Comparison of ENCODE assay signal across 1 cellular context in genomic region chr12:81143057-81143456, GRCh38.
TF ChIP-seq lines count a peak whose summit lies in the region.

No MANE protein-coding gene starts in this region.

TF ChIP-seq in HepG2, 621 proteins besides CTCF, POLR2A, EP300 and RAD21 (continued from another document and continues in another):
- TF ChIP-seq KDM2A (CRISPR knock-in tag; IDR thresholded peaks at IDR 0.05; ENCODE audit: borderline replicate concordance, low read depth) (no peak), REPIN1 (CRISPR knock-in tag; IDR thresholded peaks at IDR 0.05; ENCODE audit: borderline replicate concordance, low read depth) (peak; percentile 55; the same call in 1 of the 2 replicates), TMF1 (CRISPR knock-in tag; IDR thresholded peaks at IDR 0.05; ENCODE audit: low read depth) (no peak), HMGXB4 (CRISPR knock-in tag; IDR thresholded peaks at IDR 0.05; ENCODE audit: borderline replicate concordance in 1 of 2, low read depth in 1 of 2) (peak in 1 of 2 experiments; percentile 44; a peak in 1 of 4 replicates), ATF7 (IDR thresholded peaks at IDR 0.05) (0 out of 2 replicates have a peak, but pooled peaks have one; percentile 43), ATF7 (CRISPR knock-in tag; IDR thresholded peaks at IDR 0.05) (peak; percentile 48; the same call in 1 of the 2 replicates), HHEX (CRISPR knock-in tag; IDR thresholded peaks at IDR 0.05) (peak; percentile 79), KMT2B (CRISPR knock-in tag; IDR thresholded peaks at IDR 0.05) (peak; percentile 60; the same call in 1 of the 2 replicates), NPAS2 (CRISPR knock-in tag; IDR thresholded peaks at IDR 0.05; ENCODE audit: borderline replicate concordance) (no peak), SRSF1 (optimal IDR thresholded peaks at IDR 0.05; ENCODE audit: low read depth, low read length) (no peak), JUN (CRISPR knock-in tag; IDR thresholded peaks at IDR 0.05) (0 out of 2 replicates have a peak, but pooled peaks have one; percentile 37), HES4 (CRISPR knock-in tag; IDR thresholded peaks at IDR 0.05; ENCODE audit: borderline replicate concordance) (no peak), KDM4B (CRISPR knock-in tag; IDR thresholded peaks at IDR 0.05) (peak; percentile 72; the same call in 1 of the 2 replicates), SP5 (CRISPR knock-in tag; IDR thresholded peaks at IDR 0.05; ENCODE audit: borderline replicate concordance, low read depth) (peak; percentile 81), SNAI1 (CRISPR knock-in tag; IDR thresholded peaks at IDR 0.05; ENCODE audit: borderline replicate concordance) (no peak), TP53 (CRISPR knock-in tag; conservative IDR thresholded peaks at IDR 0.05) (peak; percentile 85; the same call in 1 of the 2 replicates), FOXK2 (IDR thresholded peaks at IDR 0.05) (0 out of 2 replicates have a peak, but pooled peaks have one; percentile 46), MAX (IDR thresholded peaks at IDR 0.05) (peak; percentile 35; the same call in 1 of the 2 replicates), HMGA1 (CRISPR knock-in tag; conservative IDR thresholded peaks at IDR 0.05) (no peak), MIER3 (CRISPR knock-in tag; IDR thresholded peaks at IDR 0.05; ENCODE audit: borderline replicate concordance) (peak; percentile 86; the same call in 1 of the 2 replicates), HOXD1 (CRISPR knock-in tag; IDR thresholded peaks at IDR 0.05) (peak; percentile 69; the same call in 1 of the 2 replicates), ZEB1 (IDR thresholded peaks at IDR 0.05; ENCODE audit: insufficient replicate concordance, low read depth) (peak; percentile 67), CENPT (CRISPR knock-in tag; IDR thresholded peaks at IDR 0.05; ENCODE audit: low read depth) (no peak), NFKB2 (CRISPR knock-in tag; IDR thresholded peaks at IDR 0.05; ENCODE audit: borderline replicate concordance) (no peak), KAT2B (IDR thresholded peaks at IDR 0.05; ENCODE audit: borderline replicate concordance, low read depth, low read length) (no peak), ETV6 (CRISPR knock-in tag; conservative IDR thresholded peaks at IDR 0.05) (no peak), ZSCAN22 (CRISPR knock-in tag; IDR thresholded peaks at IDR 0.05) (no peak), LCORL (IDR thresholded peaks at IDR 0.05) (no peak), LCORL (CRISPR knock-in tag; IDR thresholded peaks at IDR 0.05) (0 out of 2 replicates have a peak, but pooled peaks have one; percentile 52), NCOA1 (CRISPR knock-in tag; IDR thresholded peaks at IDR 0.05) (peak; percentile 94), GATAD2A (CRISPR knock-in tag; IDR thresholded peaks at IDR 0.05) (peak; percentile 99), ZBTB40 (IDR thresholded peaks at IDR 0.05) (no peak), ZBTB40 (CRISPR knock-in tag; IDR thresholded peaks at IDR 0.05) (no peak; the same call in 1 of the 2 replicates), NFE2L1 (CRISPR knock-in tag; IDR thresholded peaks at IDR 0.05; ENCODE audit: borderline replicate concordance) (no peak), ZNF747 (CRISPR knock-in tag; IDR thresholded peaks at IDR 0.05; ENCODE audit: borderline replicate concordance) (peak; percentile 31; the same call in 1 of the 2 replicates), POGZ (CRISPR knock-in tag; IDR thresholded peaks at IDR 0.05) (peak; percentile 92), RAD51 (IDR thresholded peaks at IDR 0.05; ENCODE audit: borderline replicate concordance) (peak; percentile 66; the same call in 1 of the 2 replicates), MAFF (IDR thresholded peaks at IDR 0.05; ENCODE audit: low read depth, low read length) (0 out of 2 replicates have a peak, but pooled peaks have one; percentile 1)
- TF ChIP-seq, protein P1, sequence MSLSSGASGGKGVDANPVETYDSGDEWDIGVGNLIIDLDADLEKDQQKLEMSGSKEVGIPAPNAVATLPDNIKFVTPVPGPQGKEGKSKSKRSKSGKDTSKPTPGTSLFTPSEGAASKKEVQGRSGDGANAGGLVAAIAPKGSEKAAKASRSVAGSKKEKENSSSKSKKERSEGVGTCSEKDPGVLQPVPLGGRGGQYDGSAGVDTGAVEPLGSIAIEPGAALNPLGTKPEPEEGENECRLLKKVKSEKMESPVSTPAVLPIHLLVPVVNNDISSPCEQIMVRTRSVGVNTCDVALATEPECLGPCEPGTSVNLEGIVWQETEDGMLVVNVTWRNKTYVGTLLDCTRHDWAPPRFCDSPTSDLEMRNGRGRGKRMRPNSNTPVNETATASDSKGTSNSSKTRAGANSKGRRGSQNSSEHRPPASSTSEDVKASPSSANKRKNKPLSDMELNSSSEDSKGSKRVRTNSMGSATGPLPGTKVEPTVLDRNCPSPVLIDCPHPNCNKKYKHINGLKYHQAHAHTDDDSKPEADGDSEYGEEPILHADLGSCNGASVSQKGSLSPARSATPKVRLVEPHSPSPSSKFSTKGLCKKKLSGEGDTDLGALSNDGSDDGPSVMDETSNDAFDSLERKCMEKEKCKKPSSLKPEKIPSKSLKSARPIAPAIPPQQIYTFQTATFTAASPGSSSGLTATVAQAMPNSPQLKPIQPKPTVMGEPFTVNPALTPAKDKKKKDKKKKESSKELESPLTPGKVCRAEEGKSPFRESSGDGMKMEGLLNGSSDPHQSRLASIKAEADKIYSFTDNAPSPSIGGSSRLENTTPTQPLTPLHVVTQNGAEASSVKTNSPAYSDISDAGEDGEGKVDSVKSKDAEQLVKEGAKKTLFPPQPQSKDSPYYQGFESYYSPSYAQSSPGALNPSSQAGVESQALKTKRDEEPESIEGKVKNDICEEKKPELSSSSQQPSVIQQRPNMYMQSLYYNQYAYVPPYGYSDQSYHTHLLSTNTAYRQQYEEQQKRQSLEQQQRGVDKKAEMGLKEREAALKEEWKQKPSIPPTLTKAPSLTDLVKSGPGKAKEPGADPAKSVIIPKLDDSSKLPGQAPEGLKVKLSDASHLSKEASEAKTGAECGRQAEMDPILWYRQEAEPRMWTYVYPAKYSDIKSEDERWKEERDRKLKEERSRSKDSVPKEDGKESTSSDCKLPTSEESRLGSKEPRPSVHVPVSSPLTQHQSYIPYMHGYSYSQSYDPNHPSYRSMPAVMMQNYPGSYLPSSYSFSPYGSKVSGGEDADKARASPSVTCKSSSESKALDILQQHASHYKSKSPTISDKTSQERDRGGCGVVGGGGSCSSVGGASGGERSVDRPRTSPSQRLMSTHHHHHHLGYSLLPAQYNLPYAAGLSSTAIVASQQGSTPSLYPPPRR (CRISPR knock-in tag; IDR thresholded peaks at IDR 0.05; ENCODE audit: borderline replicate concordance): peak; percentile 96
- TF ChIP-seq, protein P2, sequence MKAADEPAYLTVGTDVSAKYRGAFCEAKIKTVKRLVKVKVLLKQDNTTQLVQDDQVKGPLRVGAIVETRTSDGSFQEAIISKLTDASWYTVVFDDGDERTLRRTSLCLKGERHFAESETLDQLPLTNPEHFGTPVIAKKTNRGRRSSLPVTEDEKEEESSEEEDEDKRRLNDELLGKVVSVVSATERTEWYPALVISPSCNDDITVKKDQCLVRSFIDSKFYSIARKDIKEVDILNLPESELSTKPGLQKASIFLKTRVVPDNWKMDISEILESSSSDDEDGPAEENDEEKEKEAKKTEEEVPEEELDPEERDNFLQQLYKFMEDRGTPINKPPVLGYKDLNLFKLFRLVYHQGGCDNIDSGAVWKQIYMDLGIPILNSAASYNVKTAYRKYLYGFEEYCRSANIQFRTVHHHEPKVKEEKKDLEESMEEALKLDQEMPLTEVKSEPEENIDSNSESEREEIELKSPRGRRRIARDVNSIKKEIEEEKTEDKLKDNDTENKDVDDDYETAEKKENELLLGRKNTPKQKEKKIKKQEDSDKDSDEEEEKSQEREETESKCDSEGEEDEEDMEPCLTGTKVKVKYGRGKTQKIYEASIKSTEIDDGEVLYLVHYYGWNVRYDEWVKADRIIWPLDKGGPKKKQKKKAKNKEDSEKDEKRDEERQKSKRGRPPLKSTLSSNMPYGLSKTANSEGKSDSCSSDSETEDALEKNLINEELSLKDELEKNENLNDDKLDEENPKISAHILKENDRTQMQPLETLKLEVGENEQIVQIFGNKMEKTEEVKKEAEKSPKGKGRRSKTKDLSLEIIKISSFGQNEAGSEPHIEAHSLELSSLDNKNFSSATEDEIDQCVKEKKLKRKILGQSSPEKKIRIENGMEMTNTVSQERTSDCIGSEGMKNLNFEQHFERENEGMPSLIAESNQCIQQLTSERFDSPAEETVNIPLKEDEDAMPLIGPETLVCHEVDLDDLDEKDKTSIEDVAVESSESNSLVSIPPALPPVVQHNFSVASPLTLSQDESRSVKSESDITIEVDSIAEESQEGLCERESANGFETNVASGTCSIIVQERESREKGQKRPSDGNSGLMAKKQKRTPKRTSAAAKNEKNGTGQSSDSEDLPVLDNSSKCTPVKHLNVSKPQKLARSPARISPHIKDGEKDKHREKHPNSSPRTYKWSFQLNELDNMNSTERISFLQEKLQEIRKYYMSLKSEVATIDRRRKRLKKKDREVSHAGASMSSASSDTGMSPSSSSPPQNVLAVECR (CRISPR knock-in tag; IDR thresholded peaks at IDR 0.05; ENCODE audit: borderline replicate concordance): no peak; the same call in 1 of the 2 replicates
- TF ChIP-seq, protein P3, sequence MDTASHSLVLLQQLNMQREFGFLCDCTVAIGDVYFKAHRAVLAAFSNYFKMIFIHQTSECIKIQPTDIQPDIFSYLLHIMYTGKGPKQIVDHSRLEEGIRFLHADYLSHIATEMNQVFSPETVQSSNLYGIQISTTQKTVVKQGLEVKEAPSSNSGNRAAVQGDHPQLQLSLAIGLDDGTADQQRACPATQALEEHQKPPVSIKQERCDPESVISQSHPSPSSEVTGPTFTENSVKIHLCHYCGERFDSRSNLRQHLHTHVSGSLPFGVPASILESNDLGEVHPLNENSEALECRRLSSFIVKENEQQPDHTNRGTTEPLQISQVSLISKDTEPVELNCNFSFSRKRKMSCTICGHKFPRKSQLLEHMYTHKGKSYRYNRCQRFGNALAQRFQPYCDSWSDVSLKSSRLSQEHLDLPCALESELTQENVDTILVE (CRISPR knock-in tag; IDR thresholded peaks at IDR 0.05): peak; percentile 80
